ENCODE assay signal across 18 cellular contexts in genomic region chr3:103515116-103515515, GRCh38.
A peak's percentile ranks its signal among the peaks of the same experiment; 100 is the strongest.
DNase-seq lines count a peak whose midpoint lies in the region; ATAC-seq lines count a peak whose summit lies in the region.
"Had no signal": no experiment of that assay in that cellular context is flagged by ENCODE, and none has a peak within 500 bp of the region (broad histone marks: within the 10 kb centered on the region; RNA-seq: fewer than 3 reads in every experiment).

No MANE protein-coding gene starts in this region.

- H3K79me2 ChIP-seq in trophoblast cell (ENCODE audit: control insufficient read depth, insufficient read depth, low read length, poor library complexity), result no peaks in the 10 kb centered on the region

- no peaks in the 10 kb centered on the region for H3K9me3 ChIP-seq in trophoblast cell (ENCODE audit: insufficient read depth, low read depth, low read length)
- H3K9me3 ChIP-seq: A549; BLaER1 treated with 17β-estradiol and CSF1 and Interleukin-3, amounts not matched to agents 10 nM and 100 nM; Caco-2 had no signal

- H2BK120ac ChIP-seq in trophoblast cell (ENCODE audit: insufficient read depth, low read length, poor library complexity), result no peak overlapping the region

- no peak overlapping the region for H2AK5ac ChIP-seq in trophoblast cell (ENCODE audit: low read length)

- CTCF ChIA-PET in activated CD4-positive, alpha-beta T cell treated with anti-CD3 and anti-CD28 coated beads for 36 hours (lab: Charles Lee), result interaction anchor here (0.8 kb wide), 1 partner anchor 17 kb away, joined by 3 read pairs; no protein-coding TSS in a partner anchor

- no peak overlapping the region for H3K27ac ChIP-seq in trophoblast cell (ENCODE audit: low read depth, low read length)
- H3K27ac ChIP-seq: 22Rv1; A549; BLaER1 treated with 17β-estradiol and CSF1 and Interleukin-3, amounts not matched to agents 10 nM and 100 nM; C4-2B had no signal

- no peak overlapping the region for H3K18ac ChIP-seq in trophoblast cell (ENCODE audit: low read length)

- no peak overlapping the region for H4K12ac ChIP-seq in trophoblast cell (ENCODE audit: low read depth, low read length)

- H3K27me3 Mint-ChIP-seq in stimulated activated naive B cell treated with anti-CD40 and anti-IgM and Interleukin-4, amounts not matched to agents 10 μg/mL and 1 μg/mL and 100 μg/mL, for 72 hours, result no peaks in the 10 kb centered on the region
- H3K27me3 Mint-ChIP-seq in activated CD4-positive, alpha-beta T cell treated with anti-CD3 and anti-CD28 coated beads for 36 hours, result no peaks in the 10 kb centered on the region
- H3K27me3 Mint-ChIP-seq: B cell; CD4-positive, alpha-beta T cell had no signal

- no peak overlapping the region for H3K9ac ChIP-seq in trophoblast cell (ENCODE audit: low read length)
- H3K9ac ChIP-seq: BLaER1 treated with 17β-estradiol and CSF1 and Interleukin-3, amounts not matched to agents 10 nM and 100 nM had no signal

- H4K91ac ChIP-seq in trophoblast cell (ENCODE audit: low read depth, low read length), result no peak overlapping the region

- no peak overlapping the region for H3K4me3 Mint-ChIP-seq in stimulated activated naive B cell treated with anti-CD40 and anti-IgM and Interleukin-4, amounts not matched to agents 10 μg/mL and 1 μg/mL and 100 μg/mL, for 72 hours
- H3K4me3 Mint-ChIP-seq in activated CD4-positive, alpha-beta T cell treated with anti-CD3 and anti-CD28 coated beads for 36 hours, result no peak overlapping the region
- H3K4me3 Mint-ChIP-seq: B cell; CD4-positive, alpha-beta T cell; CD8-positive, alpha-beta T cell had no signal

- H3K36me3 ChIP-seq in trophoblast cell (ENCODE audit: control insufficient read depth in 1 of 2, insufficient read depth in 2 of 2, low read length in 2 of 2), result no peaks in the 10 kb centered on the region
- H3K36me3 ChIP-seq: BLaER1 treated with 17β-estradiol and CSF1 and Interleukin-3, amounts not matched to agents 10 nM and 100 nM had no signal

- no peak overlapping the region for H3K4ac ChIP-seq in trophoblast cell (ENCODE audit: low read depth, low read length)

- no peak overlapping the region for H2AFZ ChIP-seq in trophoblast cell (ENCODE audit: insufficient read depth, low read length, poor library complexity)

- H3K4me2 ChIP-seq in trophoblast cell (ENCODE audit: low read length), result no peak overlapping the region
- H3K4me2 ChIP-seq: A549; BLaER1 treated with 17β-estradiol and CSF1 and Interleukin-3, amounts not matched to agents 10 nM and 100 nM had no signal

- H3K4me1 Mint-ChIP-seq in stimulated activated naive B cell treated with anti-CD40 and anti-IgM and Interleukin-4, amounts not matched to agents 10 μg/mL and 1 μg/mL and 100 μg/mL, for 72 hours, result no peaks in the 10 kb centered on the region
- no peaks in the 10 kb centered on the region for H3K4me1 Mint-ChIP-seq in activated CD4-positive, alpha-beta T cell treated with anti-CD3 and anti-CD28 coated beads for 36 hours
- H3K4me1 Mint-ChIP-seq: B cell had no signal

- no peaks in the 10 kb centered on the region for H3K27me3 ChIP-seq in trophoblast cell (ENCODE audit: insufficient read depth, low read length)
- H3K27me3 ChIP-seq: BLaER1 treated with 17β-estradiol and CSF1 and Interleukin-3, amounts not matched to agents 10 nM and 100 nM had no signal

- peaks cover 0 to 2% of the 10 kb centered on the region in 2 donors for H3K9me3 Mint-ChIP-seq in stimulated activated naive B cell treated with anti-CD40 and anti-IgM and Interleukin-4, amounts not matched to agents 10 μg/mL and 1 μg/mL and 100 μg/mL, for 72 hours
- peaks cover 9% of the 10 kb centered on the region for H3K9me3 Mint-ChIP-seq in activated CD4-positive, alpha-beta T cell treated with anti-CD3 and anti-CD28 coated beads for 36 hours (ENCODE audit: low read depth)

- no peak overlapping the region for H2BK5ac ChIP-seq in trophoblast cell (ENCODE audit: low read depth, low read length, poor library complexity)

- H3K4me1 ChIP-seq in trophoblast cell (ENCODE audit: control insufficient read depth in 1 of 2, insufficient read depth in 2 of 2, low read length in 2 of 2), result no peaks in the 10 kb centered on the region
- H3K4me1 ChIP-seq: A549; BLaER1 treated with 17β-estradiol and CSF1 and Interleukin-3, amounts not matched to agents 10 nM and 100 nM had no signal

- H2BK12ac ChIP-seq in trophoblast cell (ENCODE audit: low read length), result no peak overlapping the region

- no CpG with 5 or more reads among the region's 5 CpGs for WGBS in trophoblast cell (ENCODE audit: extremely low coverage, insufficient coverage, insufficient read length)

- H3K36me3 Mint-ChIP-seq in stimulated activated naive B cell treated with anti-CD40 and anti-IgM and Interleukin-4, amounts not matched to agents 10 μg/mL and 1 μg/mL and 100 μg/mL, for 72 hours, result no peaks in the 10 kb centered on the region
- H3K36me3 Mint-ChIP-seq in activated CD4-positive, alpha-beta T cell treated with anti-CD3 and anti-CD28 coated beads for 36 hours (ENCODE audit: low read depth), result no peaks in the 10 kb centered on the region
- H3K36me3 Mint-ChIP-seq: CD8-positive, alpha-beta T cell had no signal

- H3K14ac ChIP-seq in trophoblast cell (ENCODE audit: low read length), result no peak overlapping the region

- H4K8ac ChIP-seq in trophoblast cell (ENCODE audit: low read depth, low read length), result no peak overlapping the region

- H3K4me3 ChIP-seq in trophoblast cell (ENCODE audit: low read depth, low read length), result no peak overlapping the region
- H3K4me3 ChIP-seq: A549; BLaER1 treated with 17β-estradiol and CSF1 and Interleukin-3, amounts not matched to agents 10 nM and 100 nM; GM12878 had no signal

- no peak overlapping the region for H3K23ac ChIP-seq in trophoblast cell (ENCODE audit: low read length)

- intact Hi-C loops in activated CD4-positive, alpha-beta T cell treated with anti-CD3 and anti-CD28 coated beads for 36 hours (cut with DNase I, micrococcal nuclease), result no loop called here

- H3K27ac Mint-ChIP-seq in stimulated activated naive B cell treated with anti-CD40 and anti-IgM and Interleukin-4, amounts not matched to agents 10 μg/mL and 1 μg/mL and 100 μg/mL, for 72 hours, result no peak overlapping the region
- H3K27ac Mint-ChIP-seq in activated CD4-positive, alpha-beta T cell treated with anti-CD3 and anti-CD28 coated beads for 36 hours, result no peak overlapping the region
- H3K27ac Mint-ChIP-seq: B cell; CD4-positive, alpha-beta T cell; CD8-positive, alpha-beta T cell had no signal

- H3K79me1 ChIP-seq in trophoblast cell (ENCODE audit: low read length), result no peaks in the 10 kb centered on the region

- POLR2A ChIA-PET in activated CD4-positive, alpha-beta T cell treated with anti-CD3 and anti-CD28 coated beads for 36 hours (lab: Charles Lee), result no interaction called here

- ATAC-seq in stimulated activated naive B cell treated with anti-CD40 and anti-IgM and Interleukin-4, amounts not matched to agents 10 μg/mL and 1 μg/mL and 100 μg/mL, for 72 hours (replicated peaks), result no peak
- ATAC-seq in activated CD4-positive, alpha-beta T cell treated with anti-CD3 and anti-CD28 coated beads for 36 hours, result no peak
- ATAC-seq: A549; CD8-positive, alpha-beta T cell; GM12878 had no signal

- DNase-seq in ELF-1 (ENCODE audit: low read depth, low spot score), result peak; percentile 1
- peak; percentile 65 for DNase-seq in islet precursor cell
- peak; percentile 19 to 79 for DNase-seq in trophoblast cell
- DNase-seq in stimulated activated naive B cell treated with anti-CD40 and anti-IgM and Interleukin-4, amounts not matched to agents 10 μg/mL and 1 μg/mL and 100 μg/mL, for 72 hours, result no peak
- no peak for DNase-seq in activated CD4-positive, alpha-beta T cell treated with anti-CD3 and anti-CD28 coated beads for 36 hours
- DNase-seq: AML-193; Caco-2; Calu3; CD4-positive, alpha-beta T cell; CD8-positive, alpha-beta T cell; DMS79 treated with DMSO at 0.1 percent for 48 hours; GDM1 had no signal

Comparison
In these comparisons a context has a peak if more than half of its experiments do, and no peak if none do; other contexts are left out.
1. DNase-seq: peak in ELF-1 (single experiment), islet precursor cell (single experiment) and trophoblast cell (2 of 2); none in stimulated activated naive B cell treated with anti-CD40 and anti-IgM and Interleukin-4, amounts not matched to agents 10 μg/mL and 1 μg/mL and 100 μg/mL, for 72 hours (single experiment) and activated CD4-positive, alpha-beta T cell treated with anti-CD3 and anti-CD28 coated beads for 36 hours (single experiment).